Comparison of ENCODE assay signal across 8 cellular contexts in genomic region chr6:99588618-99589289, GRCh38. TPM values are rescaled to one million over a fixed set of nuclear protein-coding genes. Genes with fewer than 3 reads are reported as not detected.
DNase-seq lines count a peak whose midpoint lies in the region; ATAC-seq and TF ChIP-seq lines count a peak whose summit lies in the region.

No MANE protein-coding gene starts in this region.

- peaks cover 0 to 12% (median 0%) of the 10 kb centered on the region in 11 experiments; a peak in 3 of 22 replicates for H4K20me1 ChIP-seq in BLaER1 treated with 17β-estradiol and CSF1 and Interleukin-3, amounts not matched to agents 10 nM and 100 nM

- peak overlapping the region; percentile 87 to 100 (median 96) for H3K4me2 ChIP-seq in BLaER1 treated with 17β-estradiol and CSF1 and Interleukin-3, amounts not matched to agents 10 nM and 100 nM

- H3K36me3 ChIP-seq in BLaER1 treated with 17β-estradiol and CSF1 and Interleukin-3, amounts not matched to agents 10 nM and 100 nM = no peaks in the 10 kb centered on the region
- H3K36me3 ChIP-seq in endodermal cell (ENCODE audit: control insufficient read depth, insufficient read depth, low read length) (no peaks in the 10 kb centered on the region), mucosa of descending colon (ENCODE audit: low read depth) (no peaks in the 10 kb centered on the region)

- peak overlapping the region; percentile 1 to 74 (median 61); a peak in 20 of 22 replicates for H3K9ac ChIP-seq in BLaER1 treated with 17β-estradiol and CSF1 and Interleukin-3, amounts not matched to agents 10 nM and 100 nM
- no peak overlapping the region for H3K9ac ChIP-seq in endodermal cell (ENCODE audit: extremely low read depth, low read length, poor library complexity, severe bottlenecking)

- H3K4me1 ChIP-seq in BLaER1 treated with 17β-estradiol and CSF1 and Interleukin-3, amounts not matched to agents 10 nM and 100 nM = peaks cover 0 to 15% (median 6%) of the 10 kb centered on the region in 10 experiments; a peak in 8 of 20 replicates
- H3K4me1 ChIP-seq in endodermal cell (ENCODE audit: control insufficient read depth, insufficient read depth, low read length) (no peaks in the 10 kb centered on the region), mucosa of descending colon (ENCODE audit: low read depth) (peaks cover 16% of the 10 kb centered on the region)

- TF ChIP-seq CTCF in activated CD8-positive, alpha-beta T cell treated with anti-CD3 and anti-CD28 coated beads for 36 hours (IDR thresholded peaks at IDR 0.05) = peak; percentile 71
- TF ChIP-seq CTCF in endodermal cell (conservative IDR thresholded peaks at IDR 0.05) = peak; percentile 78
- no peak for TF ChIP-seq CTCF in mucosa of descending colon (IDR thresholded peaks at IDR 0.05)

- intact Hi-C loops in activated CD8-positive, alpha-beta T cell treated with anti-CD3 and anti-CD28 coated beads for 36 hours (cut with micrococcal nuclease) = loop anchor here (1.0 kb wide), 1 partner anchor 158 kb away; no protein-coding TSS in a partner anchor
- intact Hi-C loops in mucosa of descending colon (cut with DNase I, micrococcal nuclease) = no loop called here

- H3K27ac ChIP-seq in BLaER1 treated with 17β-estradiol and CSF1 and Interleukin-3, amounts not matched to agents 10 nM and 100 nM = peak overlapping the region in 3 of 11 experiments; percentile 3 to 19 (median 5); a peak in 1 of 22 replicates
- no peak overlapping the region for H3K27ac ChIP-seq in endodermal cell (ENCODE audit: low read depth, low read length)

- H3K27me3 Mint-ChIP-seq in activated CD8-positive, alpha-beta T cell treated with anti-CD3 and anti-CD28 coated beads for 36 hours = peaks cover 54% of the 10 kb centered on the region
- peaks cover 91% of the 10 kb centered on the region for H3K27me3 Mint-ChIP-seq in endodermal cell (ENCODE audit: insufficient read depth)

- no peaks in the 10 kb centered on the region for H3K36me3 Mint-ChIP-seq in activated CD8-positive, alpha-beta T cell treated with anti-CD3 and anti-CD28 coated beads for 36 hours (ENCODE audit: low read depth)
- H3K36me3 Mint-ChIP-seq in endodermal cell (ENCODE audit: low read depth) = no peaks in the 10 kb centered on the region
- no peaks in the 10 kb centered on the region for H3K36me3 Mint-ChIP-seq in stimulated activated effector memory CD8-positive, alpha-beta T cell treated with anti-CD3 and anti-CD28 coated beads, Interleukin-12 subunit alpha, Interleukin-12 subunit beta, amount 100 ng/mL, for 72 hours

- peaks cover 22% of the 10 kb centered on the region for H3K4me1 Mint-ChIP-seq in activated CD8-positive, alpha-beta T cell treated with anti-CD3 and anti-CD28 coated beads for 36 hours (ENCODE audit: low read depth)
- peaks cover 2% of the 10 kb centered on the region for H3K4me1 Mint-ChIP-seq in endodermal cell
- H3K4me1 Mint-ChIP-seq in stimulated activated effector memory CD8-positive, alpha-beta T cell treated with anti-CD3 and anti-CD28 coated beads, Interleukin-12 subunit alpha, Interleukin-12 subunit beta, amount 100 ng/mL, for 72 hours = peaks cover 15% of the 10 kb centered on the region

- DNase-seq in GM19238 (ENCODE audit: insufficient read length, low spot score) = peak; percentile 42
- DNase-seq in NCI-H524 (lab: John Stamatoyannopoulos, UW) = peak; percentile 83 to 94
- DNase-seq in activated CD8-positive, alpha-beta T cell treated with anti-CD3 and anti-CD28 coated beads for 36 hours = peak; percentile 82
- peak; percentile 95 for DNase-seq in endodermal cell
- peak; percentile 64 to 80 (median 77) for DNase-seq in mucosa of descending colon
- DNase-seq in stimulated activated effector memory CD8-positive, alpha-beta T cell treated with anti-CD3 and anti-CD28 coated beads, Interleukin-12 subunit alpha, Interleukin-12 subunit beta, amount 100 ng/mL, for 72 hours (ENCODE audit: low spot score in 2 of 2) = peak; percentile 43 to 78

- CTCF ChIA-PET in activated CD8-positive, alpha-beta T cell treated with anti-CD3 and anti-CD28 coated beads for 36 hours (lab: Charles Lee) = interaction anchor here (0.7 to 7.6 kb wide), 30 partner anchors 11 to 279 kb away, joined by 3 to 93 read pairs (median 6); partner anchors contain the start of gene CCNC

- no peaks in the 10 kb centered on the region for H3K9me3 Mint-ChIP-seq in activated CD8-positive, alpha-beta T cell treated with anti-CD3 and anti-CD28 coated beads for 36 hours
- no peaks in the 10 kb centered on the region for H3K9me3 Mint-ChIP-seq in endodermal cell
- no peaks in the 10 kb centered on the region for H3K9me3 Mint-ChIP-seq in stimulated activated effector memory CD8-positive, alpha-beta T cell treated with anti-CD3 and anti-CD28 coated beads, Interleukin-12 subunit alpha, Interleukin-12 subunit beta, amount 100 ng/mL, for 72 hours

- peak; percentile 95 for ATAC-seq in HG03280 (IDR thresholded peaks at IDR 0.05; ENCODE audit: unreplicated experiment)
- ATAC-seq in activated CD8-positive, alpha-beta T cell treated with anti-CD3 and anti-CD28 coated beads for 36 hours = peak; percentile 93
- ATAC-seq in mucosa of descending colon = peak; percentile 96
- peak; percentile 93 for ATAC-seq in stimulated activated effector memory CD8-positive, alpha-beta T cell treated with anti-CD3 and anti-CD28 coated beads, Interleukin-12 subunit alpha, Interleukin-12 subunit beta, amount 100 ng/mL, for 72 hours

- H3K9me3 ChIP-seq in BLaER1 treated with 17β-estradiol and CSF1 and Interleukin-3, amounts not matched to agents 10 nM and 100 nM (replicated peaks in 1 of 11) = peaks cover 0 to 9% (median 0%) of the 10 kb centered on the region in 11 experiments; a peak in 5 of 22 replicates
- H3K9me3 ChIP-seq in endodermal cell (ENCODE audit: control insufficient read depth, low read length) = no peaks in the 10 kb centered on the region
- H3K9me3 ChIP-seq in mucosa of descending colon = no peaks in the 10 kb centered on the region

- WGBS in endodermal cell (ENCODE audit: insufficient coverage in 1 of 2, insufficient read length in 1 of 2), 2 experiments = 0% methylated on average over 15 to 52 of the region's 52 CpGs

- H3K27me3 ChIP-seq in BLaER1 treated with 17β-estradiol and CSF1 and Interleukin-3, amounts not matched to agents 10 nM and 100 nM = peaks cover 44 to 74% (median 63%) of the 10 kb centered on the region in 11 experiments
- H3K27me3 ChIP-seq in endodermal cell (ENCODE audit: control insufficient read depth, insufficient read depth, low read length, poor library complexity, severe bottlenecking) = peaks cover 100% of the 10 kb centered on the region

- peak overlapping the region; percentile 75 for H3K4me3 Mint-ChIP-seq in activated CD8-positive, alpha-beta T cell treated with anti-CD3 and anti-CD28 coated beads for 36 hours
- H3K4me3 Mint-ChIP-seq in endodermal cell = peak overlapping the region; percentile 58
- H3K4me3 Mint-ChIP-seq in stimulated activated effector memory CD8-positive, alpha-beta T cell treated with anti-CD3 and anti-CD28 coated beads, Interleukin-12 subunit alpha, Interleukin-12 subunit beta, amount 100 ng/mL, for 72 hours = peak overlapping the region; percentile 83

- POLR2A ChIA-PET in activated CD8-positive, alpha-beta T cell treated with anti-CD3 and anti-CD28 coated beads for 36 hours (lab: Charles Lee) = interaction anchor here (0.9 to 3.5 kb wide), 6 partner anchors 16 to 158 kb away, joined by 3 to 15 read pairs (median 4); partner anchors contain the start of gene CCNC

- H3K27ac Mint-ChIP-seq in activated CD8-positive, alpha-beta T cell treated with anti-CD3 and anti-CD28 coated beads for 36 hours = no peak overlapping the region
- no peak overlapping the region for H3K27ac Mint-ChIP-seq in endodermal cell
- no peak overlapping the region for H3K27ac Mint-ChIP-seq in stimulated activated effector memory CD8-positive, alpha-beta T cell treated with anti-CD3 and anti-CD28 coated beads, Interleukin-12 subunit alpha, Interleukin-12 subunit beta, amount 100 ng/mL, for 72 hours

- H3K4me3 ChIP-seq in BLaER1 treated with 17β-estradiol and CSF1 and Interleukin-3, amounts not matched to agents 10 nM and 100 nM = peak overlapping the region; percentile 59 to 77 (median 66)
- H3K4me3 ChIP-seq in endodermal cell (ENCODE audit: low read length) (peak overlapping the region; percentile 74), mucosa of descending colon (no peak overlapping the region)

RNA-seq across cellular contexts. Expression of gene PRDM13, which starts 17.9 kb away (rescaled TPM):
- total RNA-seq in activated CD8-positive, alpha-beta T cell treated with anti-CD3 and anti-CD28 coated beads for 36 hours = not detected
- total RNA-seq in endodermal cell (under 1 TPM in 1 of 2 donors, not detected in 1; 0.09 TPM), mucosa of descending colon (not detected)
- polyA plus RNA-seq in endodermal cell (2013, experiment 1 of 2) = 3.6 TPM
- 2.4 TPM for polyA plus RNA-seq in endodermal cell (2013, experiment 2 of 2)

RNA-seq across cellular contexts. Expression of gene CCNC, which starts 20.3 kb away (rescaled TPM):
- total RNA-seq in activated CD8-positive, alpha-beta T cell treated with anti-CD3 and anti-CD28 coated beads for 36 hours = 10 to 100 TPM; 72.3 to 75.4 TPM
- total RNA-seq in endodermal cell (10 to 100 TPM; 96.4 to 99.2 TPM), mucosa of descending colon (10 to 100 TPM; 32.7 to 52.2 (median 34.2) TPM)
- polyA plus RNA-seq in endodermal cell (2013, experiment 1 of 2) = 52.8 TPM
- 56.4 TPM for polyA plus RNA-seq in endodermal cell (2013, experiment 2 of 2)

Comparison
In these comparisons a context has a peak if more than half of its experiments do, and no peak if none do; other contexts are left out.
1. DNase-seq: peak in every context shown above with its lines; median percentile 95 in endodermal cell; 88 in NCI-H524; 82 in activated CD8-positive, alpha-beta T cell treated with anti-CD3 and anti-CD28 coated beads for 36 hours; 77 in mucosa of descending colon; 60 in stimulated activated effector memory CD8-positive, alpha-beta T cell treated with anti-CD3 and anti-CD28 coated beads, Interleukin-12 subunit alpha, Interleukin-12 subunit beta, amount 100 ng/mL, for 72 hours; 42 in GM19238.